Comparison of ENCODE assay signal across 10 cellular contexts in genomic region chr1:238485062-238485905, GRCh38.
DNase-seq lines count a peak whose midpoint lies in the region; FAIRE-seq and TF ChIP-seq lines count a peak whose summit lies in the region.
"Had no signal": no experiment of that assay in that cellular context is flagged by ENCODE, and none has a peak within 500 bp of the region (broad histone marks: within the 10 kb centered on the region; RNA-seq: fewer than 3 reads in every experiment).

No MANE protein-coding gene starts in this region.

- no peaks in the 10 kb centered on the region for H3K23me2 ChIP-seq in H1 (ENCODE audit: low read depth, low read length)

- H2BK15ac ChIP-seq in H1 (ENCODE audit: low read length) = no peak overlapping the region

- H4K91ac ChIP-seq in H1 (replicated peaks; ENCODE audit: insufficient read length, low read length) = peak overlapping the region; percentile 37

- no peak overlapping the region for H3K23ac ChIP-seq in H1 (ENCODE audit: insufficient read length)

- POLR2A ChIA-PET in H1 (lab: Charles Lee; ENCODE audit: partially characterized antibody) = interaction anchor here (1.1 kb wide), 1 partner anchor 19 kb away, joined by 4 read pairs; no protein-coding TSS in a partner anchor
- POLR2A ChIA-PET in HEK293T (lab: Yijun Ruan, JAX) = no interaction called here

- H3K36me3 ChIP-seq in H1 (ENCODE audit: control insufficient read depth in 2 of 4, insufficient read depth in 4 of 4, low read length in 3 of 4) (no peaks in the 10 kb centered on the region), osteoblast (ENCODE audit: insufficient read depth, low read length) (peaks cover 8% of the 10 kb centered on the region)

- H4K5ac ChIP-seq in H1 (ENCODE audit: insufficient read length, low read depth, low read length) = no peak overlapping the region

- CTCF ChIA-PET in H1 (lab: Charles Lee; ENCODE audit: partially characterized antibody) = interaction anchor here (0.6 to 0.9 kb wide), 3 partner anchors 85 to 213 kb away, joined by 3 to 5 read pairs (median 3); no protein-coding TSS in a partner anchor
- CTCF ChIA-PET in HEK293T (lab: Yijun Ruan, JAX) = no interaction called here

- H3K27ac ChIP-seq in H1 (ENCODE audit: low read depth, low read length) = no peak overlapping the region
- peak overlapping the region; percentile 92 for H3K27ac ChIP-seq in osteoblast (ENCODE audit: low read depth, low read length)

- H3K56ac ChIP-seq in H1 (replicated peaks; ENCODE audit: insufficient read length, low read depth, low read length) = no peak overlapping the region

- H3K4me3 ChIP-seq in H1 (ENCODE audit: extremely low read depth in 1 of 4, insufficient read depth in 2 of 4, low read depth in 3 of 4, low read length in 4 of 4) = peak overlapping the region in 1 of 4 experiments; percentile 12; a peak in 1 of 8 replicates
- peak overlapping the region; percentile 82 for H3K4me3 ChIP-seq in osteoblast (ENCODE audit: insufficient read depth, low read length)

- no peaks in the 10 kb centered on the region for H3K79me2 ChIP-seq in H1 (ENCODE audit: control insufficient read depth in 1 of 2, insufficient read depth in 2 of 2, low read length in 2 of 2)
- H3K79me2 ChIP-seq in osteoblast (ENCODE audit: insufficient read depth, low read length) = peaks cover 45% of the 10 kb centered on the region

- H3K9me3 ChIP-seq in H1 (ENCODE audit: insufficient read depth in 2 of 2, low read depth in 1 of 2, low read length in 1 of 2) (no peaks in the 10 kb centered on the region), osteoblast (ENCODE audit: low read depth, low read length) (no peaks in the 10 kb centered on the region)

- H3K14ac ChIP-seq in H1 (ENCODE audit: insufficient read length) = no peak overlapping the region

- no peak for TF ChIP-seq CTCF in H1 (IDR thresholded peaks at IDR 0.05; ENCODE audit: control extremely low read depth in 1 of 3, insufficient read depth in 1 of 3, low read depth in 1 of 3, low read length in 3 of 3)
- TF ChIP-seq CTCF in osteoblast (IDR thresholded peaks at IDR 0.05; ENCODE audit: extremely low read depth, low read depth, low read length) = no peak

- H3K27me3 ChIP-seq in H1 (replicated peaks in 1 of 4; ENCODE audit: control insufficient read depth in 3 of 4, extremely low read depth in 1 of 4, insufficient read depth in 3 of 4, low read length in 3 of 4) (no peaks in the 10 kb centered on the region), osteoblast (ENCODE audit: insufficient read depth, low read length) (no peaks in the 10 kb centered on the region)

- no peak for FAIRE-seq in H1 (lab: Jason Lieb, UNC)

- H2BK12ac ChIP-seq in H1 (ENCODE audit: low read depth, low read length) = peak overlapping the region; percentile 60

- H3K4me2 ChIP-seq in H1 (ENCODE audit: insufficient read depth in 1 of 2, low read depth in 2 of 2, low read length in 2 of 2) = peak overlapping the region in 1 of 2 experiments; percentile 25; a peak in 1 of 4 replicates
- H3K4me2 ChIP-seq in osteoblast (ENCODE audit: insufficient read depth, low read length) = peak overlapping the region; percentile 74

- no peak overlapping the region for H3K18ac ChIP-seq in H1 (ENCODE audit: extremely low read depth, low read length)

- TF ChIP-seq RAD21 in H1 (IDR thresholded peaks at IDR 0.05 in 1 of 2, conservative IDR thresholded peaks at IDR 0.05 in 1 of 2; ENCODE audit: low read depth in 2 of 2, low read length in 2 of 2) = no peak

- TF ChIP-seq EP300 in H1 (IDR thresholded peaks at IDR 0.05; ENCODE audit: borderline replicate concordance in 1 of 2, low read depth in 2 of 2, low read length in 2 of 2) = no peak

- H2AFZ ChIP-seq in H1 (ENCODE audit: low read length) (peak overlapping the region; percentile 92), osteoblast (ENCODE audit: low read length) (peak overlapping the region; percentile 67)

- H2BK120ac ChIP-seq in H1 (replicated peaks; ENCODE audit: low read depth, low read length) = no peak overlapping the region

- H2BK5ac ChIP-seq in H1 (ENCODE audit: low read depth, low read length) = peak overlapping the region; percentile 18; the same call in 1 of the 2 replicates

- H3K9ac ChIP-seq in H1 (replicated peaks in 1 of 4; ENCODE audit: extremely low read depth in 1 of 4, low read depth in 3 of 4, low read length in 3 of 4) = no peak overlapping the region

- 96% methylated on average over 14 of the region's 14 CpGs; no CpG with 5 or more reads in 1 of the 2 experiments for WGBS in H1 (ENCODE audit: extremely low coverage in 1 of 2, insufficient coverage in 1 of 2, insufficient read length in 1 of 2, insufficient replicate concordance in 2 of 2, low coverage in 1 of 2, low lambda C conversion rate in 2 of 2, missing lambda C conversion rate in 1 of 2), 2 experiments

- H4K20me1 ChIP-seq in H1 (replicated peaks in 1 of 2; ENCODE audit: control insufficient read depth in 1 of 2, insufficient read depth in 2 of 2, low read length in 2 of 2) = no peaks in the 10 kb centered on the region
- no peaks in the 10 kb centered on the region for H4K20me1 ChIP-seq in osteoblast (ENCODE audit: insufficient read depth, low read length)

- H2AK5ac ChIP-seq in H1 (ENCODE audit: low read depth, low read length) = no peak overlapping the region

- H3K4me1 ChIP-seq in H1 (replicated peaks in 1 of 4; ENCODE audit: control insufficient read depth in 3 of 4, insufficient read depth in 4 of 4, low read length in 3 of 4) = no peaks in the 10 kb centered on the region; a peak in 2 of 7 replicates
- H3K4me1 ChIP-seq in osteoblast (ENCODE audit: insufficient read depth, low read length) = peaks cover 24% of the 10 kb centered on the region

- H3K79me1 ChIP-seq in H1 (ENCODE audit: low read depth, low read length) = no peaks in the 10 kb centered on the region

- TF ChIP-seq POLR2A in H1 (IDR thresholded peaks at IDR 0.05; ENCODE audit: control extremely low read depth in 1 of 2, low read depth in 2 of 2, low read length in 2 of 2) = no peak

- DNase-seq in ELR (ENCODE audit: low read depth) (peak; percentile 44), NOMO-1 treated with DMSO at 0.1 percent for 48 hours (lab: John Stamatoyannopoulos, UW; ENCODE audit: unreplicated experiment) (peak; percentile 8), H1 (ENCODE audit: low read depth in 1 of 2, low spot score in 2 of 2) (no peak), osteoblast (ENCODE audit: insufficient read length, low spot score, missing footprints) (peak; percentile 31), NCI-H1930 (lab: John Stamatoyannopoulos, UW) (no peak), HEK293T (ENCODE audit: extremely low spot score) (no peak), GM19238 (ENCODE audit: insufficient read length, low spot score) (no peak)
- DNase-seq in activated T-cell treated with anti-CD3 and anti-CD28 coated beads, Interleukin-2, amount 50 U/mL, for 1 hour = no peak
- DNase-seq: activated CD4-positive, alpha-beta T cell treated with anti-CD3 and anti-CD28 coated beads for 4 hours; effector CD8-positive, alpha-beta T cell had no signal

- H4K8ac ChIP-seq in H1 (ENCODE audit: extremely low read depth, insufficient read depth, low read length) = peak overlapping the region; percentile 71; the same call in 1 of the 2 replicates

- H2BK20ac ChIP-seq in H1 (ENCODE audit: low read length) = 0 out of 2 replicates have a peak overlapping the region, but pooled peaks have one; percentile 32

- no peak overlapping the region for H3K4ac ChIP-seq in H1 (replicated peaks; ENCODE audit: insufficient read length, low read depth, low read length)

TF ChIP-seq in H1, 55 proteins besides CTCF, POLR2A, EP300 and RAD21 (continues in another document):
- TF ChIP-seq NRF1 (IDR thresholded peaks at IDR 0.05; ENCODE audit: low read depth, low read length) (no peak), RNF2 (IDR thresholded peaks at IDR 0.05; ENCODE audit: borderline replicate concordance, low read depth, low read length, missing control alignments, poor library complexity, severe bottlenecking) (no peak), CHD2 (IDR thresholded peaks at IDR 0.05; ENCODE audit: low read length) (no peak), YY1 (IDR thresholded peaks at IDR 0.05; ENCODE audit: low read depth, low read length) (0 out of 2 replicates have a peak, but pooled peaks have one; percentile 43), CTBP2 (IDR thresholded peaks at IDR 0.05; ENCODE audit: borderline replicate concordance, insufficient read depth, insufficient read length, low read length) (no peak), SP4 (IDR thresholded peaks at IDR 0.05; ENCODE audit: low read length) (no peak), CEBPB (IDR thresholded peaks at IDR 0.05; ENCODE audit: low read depth, low read length) (peak; percentile 69), KDM1A (IDR thresholded peaks at IDR 0.05; ENCODE audit: borderline replicate concordance, low read length) (no peak), CBX8 (IDR thresholded peaks at IDR 0.05; ENCODE audit: borderline replicate concordance, low read depth, low read length) (no peak)
- TF ChIP-seq, protein P1, sequence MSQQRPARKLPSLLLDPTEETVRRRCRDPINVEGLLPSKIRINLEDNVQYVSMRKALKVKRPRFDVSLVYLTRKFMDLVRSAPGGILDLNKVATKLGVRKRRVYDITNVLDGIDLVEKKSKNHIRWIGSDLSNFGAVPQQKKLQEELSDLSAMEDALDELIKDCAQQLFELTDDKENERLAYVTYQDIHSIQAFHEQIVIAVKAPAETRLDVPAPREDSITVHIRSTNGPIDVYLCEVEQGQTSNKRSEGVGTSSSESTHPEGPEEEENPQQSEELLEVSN (IDR thresholded peaks at IDR 0.05) = no peak

TF ChIP-seq in HEK293T, 16 proteins besides CTCF, POLR2A, EP300 and RAD21:
- TF ChIP-seq TARDBP (IDR thresholded peaks at IDR 0.05) (no peak), PKNOX1 (IDR thresholded peaks at IDR 0.05) (no peak), FOXM1 (IDR thresholded peaks at IDR 0.05; ENCODE audit: borderline replicate concordance) (no peak), ARNT (IDR thresholded peaks at IDR 0.05) (no peak), SP1 (IDR thresholded peaks at IDR 0.05) (no peak), ELF4 (IDR thresholded peaks at IDR 0.05) (no peak), LEF1 (IDR thresholded peaks at IDR 0.05; ENCODE audit: borderline replicate concordance) (no peak), ZNF384 (IDR thresholded peaks at IDR 0.05) (no peak)

Comparison
In these comparisons a context has a peak if more than half of its experiments do, and no peak if none do; other contexts are left out.
1. DNase-seq: peak in ELR (single experiment), NOMO-1 treated with DMSO at 0.1 percent for 48 hours (single experiment) and osteoblast (single experiment); none in H1 (0 of 2), NCI-H1930 (0 of 2), HEK293T (single experiment), activated T-cell treated with anti-CD3 and anti-CD28 coated beads, Interleukin-2, amount 50 U/mL, for 1 hour (single experiment) and GM19238 (single experiment).